Comparison of ENCODE assay signal across 1 cellular context in genomic region chr11:18259259-18259658, GRCh38.
TF ChIP-seq lines count a peak whose summit lies in the region.

No MANE protein-coding gene starts in this region.

TF ChIP-seq in HepG2, 621 proteins besides CTCF, POLR2A, EP300 and RAD21 (continues in another document):
- TF ChIP-seq HNF4A (CRISPR knock-in tag; IDR thresholded peaks at IDR 0.05) = peak; percentile 80
- TF ChIP-seq NFKBIZ (CRISPR knock-in tag; IDR thresholded peaks at IDR 0.05) = no peak
- peak; percentile 52 for TF ChIP-seq TEAD3 (CRISPR knock-in tag; optimal IDR thresholded peaks at IDR 0.05; ENCODE audit: borderline replicate concordance)
- no peak for TF ChIP-seq HNRNPH1 (optimal IDR thresholded peaks at IDR 0.05; ENCODE audit: low read depth, low read length)
- peak; percentile 91 for TF ChIP-seq CEBPB (IDR thresholded peaks at IDR 0.05; ENCODE audit: borderline replicate concordance, low read depth, low read length)
- TF ChIP-seq HDAC2 (CRISPR knock-in tag; IDR thresholded peaks at IDR 0.05) = peak; percentile 27; the same call in 1 of the 2 replicates
- no peak for TF ChIP-seq NBN (conservative IDR thresholded peaks at IDR 0.05)
- TF ChIP-seq POGZ (CRISPR knock-in tag; IDR thresholded peaks at IDR 0.05) = peak; percentile 61; the same call in 1 of the 2 replicates
- TF ChIP-seq ZNF207 (IDR thresholded peaks at IDR 0.05; ENCODE audit: borderline replicate concordance) = no peak
- TF ChIP-seq YEATS4 (CRISPR knock-in tag; IDR thresholded peaks at IDR 0.05; ENCODE audit: borderline replicate concordance) = no peak
- no peak for TF ChIP-seq ZNF451 (CRISPR knock-in tag; IDR thresholded peaks at IDR 0.05)
- TF ChIP-seq SRSF9 (IDR thresholded peaks at IDR 0.05; ENCODE audit: borderline replicate concordance, insufficient read depth, low read depth, low read length, poor library complexity, severe bottlenecking) = no peak
- 0 out of 2 replicates have a peak, but pooled peaks have one; percentile 55 for TF ChIP-seq MIER2 (CRISPR knock-in tag; IDR thresholded peaks at IDR 0.05)
- TF ChIP-seq KLF16 (CRISPR knock-in tag; IDR thresholded peaks at IDR 0.05) = no peak
- no peak for TF ChIP-seq IRF1 (CRISPR knock-in tag; IDR thresholded peaks at IDR 0.05; ENCODE audit: low read depth)
- TF ChIP-seq RCOR2 (CRISPR knock-in tag; IDR thresholded peaks at IDR 0.05) = 0 out of 2 replicates have a peak, but pooled peaks have one; percentile 18
- TF ChIP-seq MED1 (CRISPR knock-in tag; IDR thresholded peaks at IDR 0.05) = no peak
- peak; percentile 23; the same call in 1 of the 2 replicates for TF ChIP-seq NR2F6 (IDR thresholded peaks at IDR 0.05)
- 0 out of 2 replicates have a peak, but pooled peaks have one; percentile 20 for TF ChIP-seq NR2F6 (CRISPR knock-in tag; IDR thresholded peaks at IDR 0.05)
- 0 out of 2 replicates have a peak, but pooled peaks have one; percentile 16 for TF ChIP-seq KDM1A (CRISPR knock-in tag; IDR thresholded peaks at IDR 0.05)
- TF ChIP-seq TEF (CRISPR knock-in tag; IDR thresholded peaks at IDR 0.05) = peak; percentile 98
- 0 out of 2 replicates have a peak, but pooled peaks have one; percentile 56 for TF ChIP-seq WIZ (CRISPR knock-in tag; IDR thresholded peaks at IDR 0.05)
- TF ChIP-seq LCORL (IDR thresholded peaks at IDR 0.05) = 0 out of 2 replicates have a peak, but pooled peaks have one; percentile 23
- TF ChIP-seq LCORL (CRISPR knock-in tag; IDR thresholded peaks at IDR 0.05) = no peak
- peak; percentile 23 for TF ChIP-seq ASH2L (IDR thresholded peaks at IDR 0.05; ENCODE audit: insufficient read length, low read depth, low read length)
- peak; percentile 60; the same call in 1 of the 2 replicates for TF ChIP-seq HNF4G (IDR thresholded peaks at IDR 0.05; ENCODE audit: borderline replicate concordance, low read depth, low read length)
- TF ChIP-seq HNF4G (CRISPR knock-in tag; IDR thresholded peaks at IDR 0.05; ENCODE audit: borderline replicate concordance, low read depth) = peak; percentile 29; the same call in 1 of the 2 replicates
- peak; percentile 25; the same call in 1 of the 2 replicates for TF ChIP-seq ZNF614 (CRISPR knock-in tag; IDR thresholded peaks at IDR 0.05; ENCODE audit: borderline replicate concordance)
- TF ChIP-seq ZBTB43 (CRISPR knock-in tag; conservative IDR thresholded peaks at IDR 0.05) = no peak
- no peak for TF ChIP-seq SOX13 (IDR thresholded peaks at IDR 0.05)
- peak in 1 of 2 experiments; percentile 19; a peak in 1 of 4 replicates for TF ChIP-seq SOX13 (CRISPR knock-in tag; conservative IDR thresholded peaks at IDR 0.05 in 1 of 2, IDR thresholded peaks at IDR 0.05 in 1 of 2)
- no peak for TF ChIP-seq GMEB2 (CRISPR knock-in tag; IDR thresholded peaks at IDR 0.05; ENCODE audit: low read depth)
- no peak for TF ChIP-seq ZNF710 (CRISPR knock-in tag; IDR thresholded peaks at IDR 0.05; ENCODE audit: borderline replicate concordance)
- TF ChIP-seq THAP11 (CRISPR knock-in tag; IDR thresholded peaks at IDR 0.05) = 0 out of 2 replicates have a peak, but pooled peaks have one; percentile 20
- peak; percentile 60 for TF ChIP-seq ZMYM4 (CRISPR knock-in tag; IDR thresholded peaks at IDR 0.05)
- TF ChIP-seq CREBL2 (CRISPR knock-in tag; IDR thresholded peaks at IDR 0.05; ENCODE audit: borderline replicate concordance) = no peak
- TF ChIP-seq HIC2 (CRISPR knock-in tag; IDR thresholded peaks at IDR 0.05; ENCODE audit: low read depth) = no peak
- peak; percentile 27; the same call in 1 of the 2 replicates for TF ChIP-seq KAT8 (CRISPR knock-in tag; IDR thresholded peaks at IDR 0.05)
- no peak for TF ChIP-seq GABPB1 (CRISPR knock-in tag; IDR thresholded peaks at IDR 0.05)
- no peak for TF ChIP-seq ZNF512 (CRISPR knock-in tag; IDR thresholded peaks at IDR 0.05)
- TF ChIP-seq ZBTB39 (CRISPR knock-in tag; IDR thresholded peaks at IDR 0.05) = no peak
- 0 out of 2 replicates have a peak, but pooled peaks have one; percentile 50 for TF ChIP-seq ZBTB34 (CRISPR knock-in tag; IDR thresholded peaks at IDR 0.05)
- TF ChIP-seq ZNF644 (CRISPR knock-in tag; IDR thresholded peaks at IDR 0.05; ENCODE audit: low read depth) = peak; percentile 98
- no peak for TF ChIP-seq NFYC (CRISPR knock-in tag; IDR thresholded peaks at IDR 0.05)
- TF ChIP-seq EHMT2 (IDR thresholded peaks at IDR 0.05; ENCODE audit: borderline replicate concordance, low read depth, low read length) = 0 out of 2 replicates have a peak, but pooled peaks have one; percentile 41
- TF ChIP-seq HNRNPK (IDR thresholded peaks at IDR 0.05; ENCODE audit: low read depth, low read length, poor library complexity, severe bottlenecking) = no peak
- TF ChIP-seq ZNF292 (CRISPR knock-in tag; IDR thresholded peaks at IDR 0.05; ENCODE audit: borderline replicate concordance, low read depth) = no peak; the same call in 1 of the 2 replicates
- TF ChIP-seq GFI1 (CRISPR knock-in tag; IDR thresholded peaks at IDR 0.05; ENCODE audit: borderline replicate concordance) = peak; percentile 87
- peak; percentile 91 for TF ChIP-seq CEBPG (CRISPR knock-in tag; IDR thresholded peaks at IDR 0.05)
- TF ChIP-seq PPARG (CRISPR knock-in tag; conservative IDR thresholded peaks at IDR 0.05) = peak; percentile 54; the same call in 1 of the 2 replicates
- peak; percentile 71 for TF ChIP-seq ZNF331 (CRISPR knock-in tag; IDR thresholded peaks at IDR 0.05)
- TF ChIP-seq STAT5B (CRISPR knock-in tag; IDR thresholded peaks at IDR 0.05) = no peak
- no peak for TF ChIP-seq ZNF652 (CRISPR knock-in tag; IDR thresholded peaks at IDR 0.05; ENCODE audit: borderline replicate concordance, low read depth)
- TF ChIP-seq NCOR1 (IDR thresholded peaks at IDR 0.05; ENCODE audit: borderline replicate concordance, low read length) = peak; percentile 24; the same call in 1 of the 2 replicates
- TF ChIP-seq PCBP2 (optimal IDR thresholded peaks at IDR 0.05; ENCODE audit: low read depth, low read length, poor library complexity, severe bottlenecking) = no peak
